24 cellular contexts compared by ENCODE assay signal in the genomic region with DNA sequence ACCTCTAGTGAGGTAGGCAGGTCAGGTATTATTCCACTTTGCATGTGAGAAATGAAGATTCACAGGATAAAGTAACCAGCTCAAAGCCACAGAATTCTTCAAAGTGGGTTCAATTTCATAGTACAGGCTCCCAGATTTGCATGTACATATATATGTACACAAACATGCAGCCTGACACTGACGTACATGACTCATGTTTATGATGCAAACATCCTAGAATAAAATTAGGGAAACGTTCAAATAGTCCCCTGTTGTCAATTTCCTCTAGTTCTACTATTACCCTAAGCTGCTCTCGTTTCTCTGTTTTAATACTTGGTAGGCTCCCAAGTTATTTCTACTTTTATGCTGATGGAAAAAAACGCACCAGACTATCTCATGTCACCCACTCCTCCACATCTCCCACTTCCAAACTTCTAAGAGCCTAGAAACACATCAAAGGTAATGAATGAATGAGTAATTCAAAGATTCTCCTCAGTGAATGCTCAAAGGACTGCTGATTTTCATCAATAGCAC.
"Had no signal": no experiment of that assay in that cellular context is flagged by ENCODE, and none has a peak within 500 bp of the region (broad histone marks: within the 10 kb centered on the region; RNA-seq: fewer than 3 reads in every experiment).

No MANE protein-coding gene starts in this region.

- H3K36me3 Mint-ChIP-seq: naive B cell; natural killer cell treated with Interleukin-12 subunit alpha and Interleukin-12 subunit beta and Interleukin-15 and Interleukin-18, amount 100 ng/mL, for 72 hours; stimulated activated naive B cell treated with anti-CD40 and anti-IgM and Interleukin-4, amounts not matched to agents 10 μg/mL and 1 μg/mL and 100 μg/mL, for 72 hours had no signal

- H3K27ac Mint-ChIP-seq: immature natural killer cell; natural killer cell treated with Interleukin-12 subunit alpha and Interleukin-12 subunit beta and Interleukin-15 and Interleukin-18, amount 100 ng/mL, for 72 hours; progenitor cell of endocrine pancreas; stimulated activated naive B cell treated with anti-CD40 and anti-IgM and Interleukin-4, amounts not matched to agents 10 μg/mL and 1 μg/mL and 100 μg/mL, for 72 hours had no signal

- DNase-seq: hypothalamus; immature natural killer cell; kidney; left colon; left lung; lower lobe of right lung; mammary epithelial cell; mesenchymal stem cell; naive B cell; ovary; right lobe of liver; stimulated activated CD4-positive, alpha-beta T cell treated with anti-CD3 and anti-CD28 coated beads, Interleukin-12 subunit alpha, Interleukin-12 subunit beta, amount 100 ng/mL, for 4 hours; stimulated activated CD4-positive, alpha-beta T cell treated with anti-CD3 and anti-CD28 coated beads, Interleukin-15, amount 100 ng/mL, for 24 hours; stimulated activated CD4-positive, alpha-beta T cell treated with anti-CD3 and anti-CD28 coated beads, Interleukin-2, amount 100 ng/mL, for 24 hours; stimulated activated CD4-positive, alpha-beta T cell treated with anti-CD3 and anti-CD28 coated beads, Interleukin-4, amount 100 ng/mL, for 1 hour; stimulated activated naive B cell treated with anti-CD40 and anti-IgM and Interleukin-4, amounts not matched to agents 10 μg/mL and 1 μg/mL and 100 μg/mL, for 72 hours; stimulated activated naive CD8-positive, alpha-beta T cell treated with anti-CD3 and anti-CD28 coated beads, Interleukin-15, Interleukin-2, amounts not matched to agents 100 U/mL and 50 U/mL, for 24 hours; stomach; testis; thyroid gland; transverse colon; upper lobe of left lung had no signal

- ATAC-seq: left colon; left lung; lower lobe of right lung; natural killer cell treated with Interleukin-12 subunit alpha and Interleukin-12 subunit beta and Interleukin-15 and Interleukin-18, amount 100 ng/mL, for 72 hours; right lobe of liver; stimulated activated naive B cell treated with anti-CD40 and anti-IgM and Interleukin-4, amounts not matched to agents 10 μg/mL and 1 μg/mL and 100 μg/mL, for 72 hours; stimulated activated naive CD8-positive, alpha-beta T cell treated with anti-CD3 and anti-CD28 coated beads, Interleukin-15, Interleukin-2, amounts not matched to agents 100 U/mL and 50 U/mL, for 24 hours had no signal

- H3K9me3 Mint-ChIP-seq: immature natural killer cell; naive B cell; natural killer cell treated with Interleukin-12 subunit alpha and Interleukin-12 subunit beta and Interleukin-15 and Interleukin-18, amount 100 ng/mL, for 72 hours; stimulated activated naive B cell treated with anti-CD40 and anti-IgM and Interleukin-4, amounts not matched to agents 10 μg/mL and 1 μg/mL and 100 μg/mL, for 72 hours had no signal

- H3K27me3 Mint-ChIP-seq: progenitor cell of endocrine pancreas had no signal

- H3K4me3 Mint-ChIP-seq: immature natural killer cell; naive B cell; natural killer cell treated with Interleukin-12 subunit alpha and Interleukin-12 subunit beta and Interleukin-15 and Interleukin-18, amount 100 ng/mL, for 72 hours; stimulated activated naive B cell treated with anti-CD40 and anti-IgM and Interleukin-4, amounts not matched to agents 10 μg/mL and 1 μg/mL and 100 μg/mL, for 72 hours had no signal

- H3K4me1 Mint-ChIP-seq: immature natural killer cell; naive B cell; stimulated activated naive B cell treated with anti-CD40 and anti-IgM and Interleukin-4, amounts not matched to agents 10 μg/mL and 1 μg/mL and 100 μg/mL, for 72 hours had no signal
